In genomic region chr1:192576190-192577144, GRCh38 we compare ENCODE assay signal across 1 cellular context.
TF ChIP-seq lines count a peak whose summit lies in the region.

No MANE protein-coding gene starts in this region.

TF ChIP-seq in H1, 55 proteins besides CTCF, POLR2A, EP300 and RAD21:
- TF ChIP-seq MAFK (IDR thresholded peaks at IDR 0.05; ENCODE audit: low read depth, low read length) (peak; percentile 46; the same call in 1 of the 2 replicates), NRF1 (IDR thresholded peaks at IDR 0.05; ENCODE audit: low read depth, low read length) (no peak)
